18 cellular contexts compared by ENCODE assay signal in the genomic region with DNA sequence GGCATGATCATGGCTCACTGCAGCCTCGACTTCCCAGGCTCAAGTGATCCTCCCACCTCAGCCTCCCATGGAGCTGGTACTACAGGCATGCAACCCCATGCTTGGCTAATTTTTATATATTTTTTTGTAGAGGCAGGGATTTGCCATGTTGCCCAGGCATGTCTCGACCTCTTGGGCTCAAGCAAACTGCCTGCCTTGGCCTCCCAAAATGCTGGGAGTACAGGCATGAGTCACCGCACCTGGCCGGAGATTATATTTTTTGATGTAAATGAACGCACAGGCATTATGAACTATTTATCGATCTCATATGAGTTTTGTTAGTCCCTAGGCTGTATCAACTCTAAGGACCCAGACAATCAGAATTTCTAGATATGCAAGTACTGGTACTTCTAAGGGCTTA. TPM values are rescaled to one million over a fixed set of nuclear protein-coding genes. Genes with fewer than 3 reads are reported as not detected.
A peak's percentile ranks its signal among the peaks of the same experiment; 100 is the strongest.
DNase-seq lines count a peak whose midpoint lies in the region; ATAC-seq and TF ChIP-seq lines count a peak whose summit lies in the region.
"Had no signal": no experiment of that assay in that cellular context is flagged by ENCODE, and none has a peak within 500 bp of the region (broad histone marks: within the 10 kb centered on the region; RNA-seq: fewer than 3 reads in every experiment).

No MANE protein-coding gene starts in this region.

- no peak for TF ChIP-seq CTCF in foreskin keratinocyte (conservative IDR thresholded peaks at IDR 0.05)

- peaks cover 9% of the 10 kb centered on the region for H3K27me3 Mint-ChIP-seq in stimulated activated naive CD8-positive, alpha-beta T cell treated with anti-CD3 and anti-CD28 coated beads, Interleukin-15, amount 100 ng/mL, for 72 hours
- H3K27me3 Mint-ChIP-seq in activated T-helper 17 cell treated with anti-CD3 and anti-CD28 coated beads, Interleukin-2, amount 50 U/mL, for 72 hours, result peaks cover 10% of the 10 kb centered on the region
- H3K27me3 Mint-ChIP-seq: CD4-positive, alpha-beta T cell had no signal

- H3K4me3 Mint-ChIP-seq in stimulated activated naive CD8-positive, alpha-beta T cell treated with anti-CD3 and anti-CD28 coated beads, Interleukin-15, amount 100 ng/mL, for 72 hours, result peak overlapping the region; percentile 35 to 62
- peak overlapping the region; percentile 38 for H3K4me3 Mint-ChIP-seq in activated T-helper 17 cell treated with anti-CD3 and anti-CD28 coated beads, Interleukin-2, amount 50 U/mL, for 72 hours
- H3K4me3 Mint-ChIP-seq: CD4-positive, alpha-beta T cell had no signal

- H3K27ac ChIP-seq in foreskin keratinocyte, result no peak overlapping the region
- H3K27ac ChIP-seq: BLaER1, SJSA1 had no signal

- no peaks in the 10 kb centered on the region for H3K9me3 Mint-ChIP-seq in stimulated activated naive CD8-positive, alpha-beta T cell treated with anti-CD3 and anti-CD28 coated beads, Interleukin-15, amount 100 ng/mL, for 72 hours
- no peaks in the 10 kb centered on the region for H3K9me3 Mint-ChIP-seq in activated T-helper 17 cell treated with anti-CD3 and anti-CD28 coated beads, Interleukin-2, amount 50 U/mL, for 72 hours
- H3K9me3 Mint-ChIP-seq: CD4-positive, alpha-beta T cell had no signal

- no peak for ATAC-seq in stimulated activated naive CD8-positive, alpha-beta T cell treated with anti-CD3 and anti-CD28 coated beads, Interleukin-15, amount 100 ng/mL, for 72 hours
- ATAC-seq in stimulated activated naive CD8-positive, alpha-beta T cell treated with anti-CD3 and anti-CD28 coated beads, Interleukin-15, Interleukin-2, amounts not matched to agents 100 U/mL and 50 U/mL, for 24 hours, result no peak
- no peak for ATAC-seq in activated T-helper 17 cell treated with anti-CD3 and anti-CD28 coated beads, Interleukin-2, amount 50 U/mL, for 72 hours (replicated peaks)
- peak; percentile 70 for ATAC-seq in foreskin keratinocyte
- ATAC-seq: HCT116, Right ventricle myocardium inferior had no signal

- DNase-seq in stimulated activated naive CD8-positive, alpha-beta T cell treated with anti-CD3 and anti-CD28 coated beads, Interleukin-15, amount 100 ng/mL, for 72 hours, result no peak
- no peak for DNase-seq in stimulated activated naive CD8-positive, alpha-beta T cell treated with anti-CD3 and anti-CD28 coated beads, Interleukin-15, Interleukin-2, amounts not matched to agents 100 U/mL and 50 U/mL, for 24 hours
- DNase-seq in foreskin keratinocyte (peak in 1 of 2 donors; percentile 48), NCI-H2171 treated with DMSO at 0.1 percent for 48 hours (lab: John Stamatoyannopoulos, UW) (no peak), DMS79 treated with DMSO at 0.1 percent for 48 hours (lab: John Stamatoyannopoulos, UW) (no peak), nucleus accumbens (lab: John Stamatoyannopoulos, UW) (no peak)
- DNase-seq: CD4-positive, alpha-beta T cell; COR-L47; DMS79; NCI-H1694; NCI-H2081; NCI-H2171; NCI-H524 treated with DMSO at 0.1 percent for 48 hours had no signal

- H3K4me1 ChIP-seq in foreskin keratinocyte, result peaks cover 22% of the 10 kb centered on the region
- H3K4me1 ChIP-seq: BLaER1, SJSA1 had no signal

- no peak overlapping the region for H3K27ac Mint-ChIP-seq in stimulated activated naive CD8-positive, alpha-beta T cell treated with anti-CD3 and anti-CD28 coated beads, Interleukin-15, amount 100 ng/mL, for 72 hours
- peak overlapping the region; percentile 81 for H3K27ac Mint-ChIP-seq in activated T-helper 17 cell treated with anti-CD3 and anti-CD28 coated beads, Interleukin-2, amount 50 U/mL, for 72 hours
- H3K27ac Mint-ChIP-seq: CD4-positive, alpha-beta T cell had no signal

- H3K4me1 Mint-ChIP-seq in stimulated activated naive CD8-positive, alpha-beta T cell treated with anti-CD3 and anti-CD28 coated beads, Interleukin-15, amount 100 ng/mL, for 72 hours, result peaks cover 28% of the 10 kb centered on the region
- H3K4me1 Mint-ChIP-seq in activated T-helper 17 cell treated with anti-CD3 and anti-CD28 coated beads, Interleukin-2, amount 50 U/mL, for 72 hours, result peaks cover 16% of the 10 kb centered on the region

- H3K36me3 Mint-ChIP-seq in activated T-helper 17 cell treated with anti-CD3 and anti-CD28 coated beads, Interleukin-2, amount 50 U/mL, for 72 hours (ENCODE audit: low read depth), result no peaks in the 10 kb centered on the region

- H3K27me3 ChIP-seq in foreskin keratinocyte, result no peaks in the 10 kb centered on the region
- H3K27me3 ChIP-seq: BLaER1, SJSA1 had no signal

RNA-seq across cellular contexts. Expression of gene CEP120, which starts 25.5 kb away (rescaled TPM):
- 10 to 100 TPM; 20.3 to 34.5 TPM for total RNA-seq in activated T-helper 17 cell treated with anti-CD3 and anti-CD28 coated beads, Interleukin-2, amount 50 U/mL, for 72 hours
- total RNA-seq in foreskin keratinocyte, result 14.6 and 15.3 TPM in 2 replicates
- 2.6 and 3.0 TPM in 2 replicates for polyA plus RNA-seq in foreskin keratinocyte
